Comparison of ENCODE assay signal across 10 cellular contexts in genomic region chr5:154761062-154761740, GRCh38. TPM values are rescaled to one million over a fixed set of nuclear protein-coding genes. Genes with fewer than 3 reads are reported as not detected.
DNase-seq lines count a peak whose midpoint lies in the region; ATAC-seq and TF ChIP-seq lines count a peak whose summit lies in the region.
"Had no signal": no experiment of that assay in that cellular context is flagged by ENCODE, and none has a peak within 500 bp of the region (broad histone marks: within the 10 kb centered on the region; RNA-seq: fewer than 3 reads in every experiment).

No MANE protein-coding gene starts in this region.

- H2AFZ ChIP-seq in GM23338: no peak overlapping the region

- H3K4me3 Mint-ChIP-seq in GM23338: peak overlapping the region; percentile 98

- DNase-seq in GM23338 (ENCODE audit: low spot score) (no peak), SK-N-MC (ENCODE audit: low read depth, low spot score) (no peak), left colon (no peak), COLO829 (ENCODE audit: low spot score) (no peak), GM10248 (ENCODE audit: extremely low spot score) (no peak), left cardiac atrium (no peak), body of pancreas (no peak)
- DNase-seq: NCI-H446 had no signal

- H3K4me1 Mint-ChIP-seq in GM23338: peaks cover 60% of the 10 kb centered on the region

- peaks cover 10% of the 10 kb centered on the region for H3F3A ChIP-seq in GM23338 (replicated peaks; ENCODE audit: low read depth)

- no peaks in the 10 kb centered on the region for H3K9me2 ChIP-seq in GM23338 (ENCODE audit: insufficient read depth)

- H4K20me1 ChIP-seq in GM23338 (replicated peaks; ENCODE audit: insufficient read depth): peaks cover 81% of the 10 kb centered on the region

- no peak for TF ChIP-seq POLR2A in body of pancreas (IDR thresholded peaks at IDR 0.05)

- peaks cover 4% of the 10 kb centered on the region; the same call in 2 of the 3 replicates for H3K9me3 Mint-ChIP-seq in GM23338

- H3K9ac ChIP-seq in SK-N-MC (ENCODE audit: insufficient read length): no peak overlapping the region

- peak overlapping the region; percentile 83; the same call in 1 of the 2 replicates for H3K27ac Mint-ChIP-seq in GM23338

- WGBS in body of pancreas, 2 donors: 34 to 45% methylated on average over 5 of the region's 5 CpGs

- peaks cover 12% of the 10 kb centered on the region for H3K27me3 Mint-ChIP-seq in GM23338 (ENCODE audit: insufficient read depth, low read depth, poor library complexity)

- ATAC-seq in GM18498 (IDR thresholded peaks at IDR 0.05; ENCODE audit: unreplicated experiment) (peak; percentile 37), GM23338 (no peak), left colon (peak; percentile 15), left cardiac atrium (no peak), body of pancreas (no peak)

- no peak for TF ChIP-seq CTCF in GM23338 (conservative IDR thresholded peaks at IDR 0.05; ENCODE audit: low read depth in 2 of 2)
- no peak for TF ChIP-seq CTCF in GM10248 (IDR thresholded peaks at IDR 0.05; ENCODE audit: control extremely low read depth, extremely low read depth, low read depth, missing control alignments)
- no peak for TF ChIP-seq CTCF in body of pancreas (IDR thresholded peaks at IDR 0.05)

- peak overlapping the region; percentile 98 for H3K4me2 ChIP-seq in GM23338

- H3K36me3 ChIP-seq in GM23338 (ENCODE audit: insufficient read depth) (no peaks in the 10 kb centered on the region), SK-N-MC (ENCODE audit: insufficient read depth, low read length) (peaks cover 20% of the 10 kb centered on the region), body of pancreas (replicated peaks in 1 of 2; ENCODE audit: insufficient read depth in 1 of 2, low read depth in 2 of 2) (no peaks in the 10 kb centered on the region)

- CTCF ChIA-PET in GM10248 (lab: Yijun Ruan, JAX): interaction anchor here (1.0 to 1.8 kb wide), 3 partner anchors 9 to 21 kb away, joined by 3 to 5 read pairs (median 3); no protein-coding TSS in a partner anchor

- peak overlapping the region; percentile 17; the same call in 1 of the 2 replicates for H3K27ac ChIP-seq in GM23338 (ENCODE audit: low read depth)
- H3K27ac ChIP-seq in SK-N-MC: 0 out of 2 replicates have a peak overlapping the region, but pooled peaks have one; percentile 23
- H3K27ac ChIP-seq in body of pancreas: peak overlapping the region in 2 of 4 donors; percentile 16 to 99

- peaks cover 99% of the 10 kb centered on the region for H3K79me2 ChIP-seq in GM23338 (replicated peaks; ENCODE audit: insufficient read depth)

- H3K9me3 ChIP-seq in SK-N-MC (ENCODE audit: low read depth, low read length) (no peaks in the 10 kb centered on the region), body of pancreas (no peaks in the 10 kb centered on the region)

- H3K27me3 ChIP-seq in GM23338 (ENCODE audit: insufficient read depth) (no peaks in the 10 kb centered on the region), body of pancreas (no peaks in the 10 kb centered on the region)

- peaks cover 16% of the 10 kb centered on the region for H3K36me3 Mint-ChIP-seq in GM23338 (ENCODE audit: low read depth)

- POLR2A ChIA-PET in GM10248 (lab: Yijun Ruan, JAX): no interaction called here

- H3K4me3 ChIP-seq in GM23338 (peak overlapping the region; percentile 82; the same call in 1 of the 2 replicates), SK-N-MC (no peak overlapping the region), body of pancreas (no peak overlapping the region)
- H3K4me3 ChIP-seq: lung had no signal

- intact Hi-C loops in left colon (cut with DNase I, micrococcal nuclease): no loop called here
- intact Hi-C loops in left cardiac atrium (cut with DNase I): no loop called here
- intact Hi-C loops in body of pancreas (cut with DNase I): no loop called here

- H3K4me1 ChIP-seq in GM23338 (ENCODE audit: insufficient read depth) (peaks cover 63% of the 10 kb centered on the region), body of pancreas (peaks cover 84% of the 10 kb centered on the region)

TF ChIP-seq in GM23338, 12 proteins besides CTCF, POLR2A, EP300 and RAD21 (continues in another document):
- TF ChIP-seq ZNF114 (CRISPR knock-in tag; IDR thresholded peaks at IDR 0.05) (no peak), ETS1 (IDR thresholded peaks at IDR 0.05) (no peak), ZNF462 (CRISPR knock-in tag; IDR thresholded peaks at IDR 0.05) (no peak)

RNA-seq across cellular contexts. Expression of gene LARP1, which starts 6.0 kb away (rescaled TPM):
- total RNA-seq in GM23338 (2014; rRNA removed; shearing (Covaris generic)): 267 and 302 TPM in 2 replicates
- polyA plus RNA-seq in GM23338 (2016; fragmentation: Nextera tagmentation; extraction: Ambion mirVana): 133 and 153 TPM in 2 replicates
- total RNA-seq in left colon (100 to 1,000 TPM; 118 to 161 TPM), left cardiac atrium (100 to 1,000 TPM; 105 to 145 TPM), body of pancreas (100 to 1,000 TPM in 1 of 2 donors, 10 to 100 TPM in 1; 96.2 to 151 TPM)

Comparison
In these comparisons a context has a peak if more than half of its experiments do, and no peak if none do; other contexts are left out.
1. ATAC-seq: peak in GM18498 (single experiment) and left colon (single experiment); none in GM23338 (single experiment), left cardiac atrium (0 of 2) and body of pancreas (single experiment).